17 cellular contexts compared by ENCODE assay signal in the genomic region with DNA sequence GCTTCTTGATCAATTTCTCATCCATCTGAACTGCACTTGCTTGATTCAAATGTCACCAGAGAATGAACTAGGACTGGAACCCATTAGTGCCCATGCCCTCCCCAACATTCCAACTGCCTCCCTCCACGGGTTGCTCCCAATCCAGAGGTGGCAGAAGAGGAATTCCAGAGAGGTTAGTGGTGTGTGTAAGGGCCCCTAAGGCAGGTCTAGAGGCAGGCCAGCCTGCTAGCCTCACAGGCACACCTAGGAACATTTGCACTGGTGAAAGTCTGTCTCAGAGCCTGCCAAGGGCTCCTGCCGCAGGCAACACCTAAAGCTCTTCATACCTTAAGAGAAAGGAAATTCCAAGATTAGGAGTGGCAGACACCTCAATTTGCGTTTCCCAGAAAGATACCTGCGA. TPM values are rescaled to one million over a fixed set of nuclear protein-coding genes. Genes with fewer than 3 reads are reported as not detected.
DNase-seq lines count a peak whose midpoint lies in the region; ATAC-seq and TF ChIP-seq lines count a peak whose summit lies in the region.
"Had no signal": no experiment of that assay in that cellular context is flagged by ENCODE, and none has a peak within 500 bp of the region (broad histone marks: within the 10 kb centered on the region; RNA-seq: fewer than 3 reads in every experiment).

No MANE protein-coding gene starts in this region.

- H3K4me1 Mint-ChIP-seq in Caco-2 (ENCODE audit: low read depth, unreplicated experiment) = peaks cover 10% of the 10 kb centered on the region
- no peaks in the 10 kb centered on the region for H3K4me1 Mint-ChIP-seq in stimulated activated effector memory CD8-positive, alpha-beta T cell treated with anti-CD3 and anti-CD28 coated beads, Interleukin-12 subunit alpha, Interleukin-12 subunit beta, amount 100 ng/mL, for 72 hours

- H2AFZ ChIP-seq in IMR-90 (replicated peaks; ENCODE audit: low read length, poor library complexity) = no peak overlapping the region
- H2AFZ ChIP-seq in mesenchymal stem cell (ENCODE audit: low read depth, low read length) = no peak overlapping the region
- H2AFZ ChIP-seq: hepatocyte had no signal

- H3K27ac ChIP-seq in IMR-90 (ENCODE audit: insufficient read depth, low read length) = no peak overlapping the region
- H3K27ac ChIP-seq in mesenchymal stem cell (ENCODE audit: low read length, poor library complexity, severe bottlenecking) = no peak overlapping the region
- H3K27ac ChIP-seq: hepatocyte, uterus had no signal

- H3K27ac Mint-ChIP-seq in Caco-2 (ENCODE audit: unreplicated experiment) = peak overlapping the region; percentile 57
- no peak overlapping the region for H3K27ac Mint-ChIP-seq in stimulated activated effector memory CD8-positive, alpha-beta T cell treated with anti-CD3 and anti-CD28 coated beads, Interleukin-12 subunit alpha, Interleukin-12 subunit beta, amount 100 ng/mL, for 72 hours
- H3K27ac Mint-ChIP-seq: activated naive CD8-positive, alpha-beta T cell had no signal

- in situ Hi-C loops in IMR-90 (cut with MboI; ENCODE audit: low sequenced_read_pairs) = no loop called here

- H4K91ac ChIP-seq in IMR-90 (ENCODE audit: insufficient read depth, low read depth, low read length) (no peak overlapping the region), mesenchymal stem cell (ENCODE audit: low read length) (no peak overlapping the region)

- H3K4me2 ChIP-seq in IMR-90 (ENCODE audit: low read depth, low read length) (no peak overlapping the region), mesenchymal stem cell (ENCODE audit: low read length, poor library complexity, severe bottlenecking) (no peak overlapping the region)
- H3K4me2 ChIP-seq: hepatocyte, smooth muscle cell had no signal

- H2BK5ac ChIP-seq in IMR-90 (ENCODE audit: low read depth, low read length, poor library complexity, severe bottlenecking) (peak overlapping the region; percentile 21), mesenchymal stem cell (ENCODE audit: low read depth, low read length, poor library complexity, severe bottlenecking) (no peak overlapping the region)

- H4K20me1 ChIP-seq in IMR-90 (ENCODE audit: insufficient read depth, low read length) = peaks cover 4% of the 10 kb centered on the region; the same call in 1 of the 2 replicates

- no peak for TF ChIP-seq RAD21 in IMR-90 (IDR thresholded peaks at IDR 0.05; ENCODE audit: low read length)

- DNase-seq in Caco-2 (no peak), IMR-90 (no peak), mesenchymal stem cell (no peak), NCI-H2081 treated with DMSO at 0.1 percent for 48 hours (lab: John Stamatoyannopoulos, UW) (no peak)
- no peak for DNase-seq in activated CD4-positive, alpha-beta T cell treated with anti-CD3 and anti-CD28 coated beads, Interleukin-2, amount 50 U/mL, for 1 hour
- DNase-seq in stimulated activated effector memory CD8-positive, alpha-beta T cell treated with anti-CD3 and anti-CD28 coated beads, Interleukin-12 subunit alpha, Interleukin-12 subunit beta, amount 100 ng/mL, for 72 hours (ENCODE audit: low spot score in 2 of 2) = no peak
- DNase-seq: activated CD4-positive, alpha-beta T cell treated with anti-CD3 and anti-CD28 coated beads, Interleukin-2, amount 50 U/mL, for 4 hours; aorta; NCI-H187; NCI-H526 treated with DMSO at 0.1 percent for 48 hours; RPMI8226; uterus had no signal

- intact Hi-C loops in Caco-2 (cut with micrococcal nuclease; ENCODE audit: unreplicated experiment) = loop anchor here (1.0 to 5.0 kb wide), 2 partner anchors 11 to 110 kb away; no protein-coding TSS in a partner anchor
- intact Hi-C loops in IMR-90 (cut with micrococcal nuclease) = loop anchor here (1.0 kb wide), 1 partner anchor 109 kb away; no protein-coding TSS in a partner anchor

- TF ChIP-seq POLR2A in IMR-90 (IDR thresholded peaks at IDR 0.05; ENCODE audit: low read depth, low read length) = no peak

- H2BK12ac ChIP-seq in mesenchymal stem cell (ENCODE audit: low read length in 2 of 2) = no peak overlapping the region

- no peak overlapping the region for H3K18ac ChIP-seq in IMR-90 (ENCODE audit: low read depth, low read length)
- no peak overlapping the region for H3K18ac ChIP-seq in mesenchymal stem cell (ENCODE audit: low read depth in 1 of 2, low read length in 2 of 2)

- H2BK15ac ChIP-seq in IMR-90 (ENCODE audit: low read depth, low read length) = no peak overlapping the region
- no peak overlapping the region for H2BK15ac ChIP-seq in mesenchymal stem cell (ENCODE audit: low read depth, poor library complexity, severe bottlenecking)

- H4K5ac ChIP-seq in IMR-90 (ENCODE audit: low read depth, low read length) = no peak overlapping the region

- H3K23ac ChIP-seq in IMR-90 (ENCODE audit: low read depth, low read length) (no peak overlapping the region), mesenchymal stem cell (ENCODE audit: low read length in 2 of 2) (no peak overlapping the region)

- no peak overlapping the region for H3K4ac ChIP-seq in IMR-90 (ENCODE audit: low read depth, low read length)
- H3K4ac ChIP-seq in mesenchymal stem cell (ENCODE audit: low read depth in 1 of 2, low read length in 2 of 2) = no peak overlapping the region

- H4K8ac ChIP-seq in IMR-90 (ENCODE audit: low read depth in 2 of 2, low read length in 2 of 2) (no peak overlapping the region), mesenchymal stem cell (ENCODE audit: low read length) (no peak overlapping the region)

- dilution Hi-C loops in IMR-90 (cut with HindIII; ENCODE audit: low sequenced_read_pairs, unreplicated experiment) = no loop called here

- peaks cover 23% of the 10 kb centered on the region for H3K4me1 ChIP-seq in Caco-2
- peaks cover 7% of the 10 kb centered on the region for H3K4me1 ChIP-seq in IMR-90 (ENCODE audit: control insufficient read depth, insufficient read depth, low read length)
- H3K4me1 ChIP-seq in mesenchymal stem cell (ENCODE audit: control insufficient read depth, insufficient read depth, low read depth, low read length) = peaks cover 6% of the 10 kb centered on the region
- H3K4me1 ChIP-seq: uterus had no signal

- H3K36me3 Mint-ChIP-seq in Caco-2 (ENCODE audit: insufficient read depth, unreplicated experiment) = peaks cover 71% of the 10 kb centered on the region
- H3K36me3 Mint-ChIP-seq in stimulated activated effector memory CD8-positive, alpha-beta T cell treated with anti-CD3 and anti-CD28 coated beads, Interleukin-12 subunit alpha, Interleukin-12 subunit beta, amount 100 ng/mL, for 72 hours = peaks cover 28% of the 10 kb centered on the region
- H3K36me3 Mint-ChIP-seq: activated naive CD8-positive, alpha-beta T cell had no signal

- peaks cover 6% of the 10 kb centered on the region for H3K9me1 ChIP-seq in IMR-90 (ENCODE audit: insufficient read depth, low read length)

- H2BK120ac ChIP-seq in IMR-90 (ENCODE audit: low read depth, low read length) (no peak overlapping the region), mesenchymal stem cell (ENCODE audit: low read depth, low read length) (no peak overlapping the region)

- H3K14ac ChIP-seq in IMR-90 (replicated peaks; ENCODE audit: low read depth, low read length) (no peak overlapping the region), mesenchymal stem cell (ENCODE audit: low read length in 2 of 2) (no peak overlapping the region)

- no peak overlapping the region for H3K4me3 Mint-ChIP-seq in Caco-2 (ENCODE audit: unreplicated experiment)
- H3K4me3 Mint-ChIP-seq in stimulated activated effector memory CD8-positive, alpha-beta T cell treated with anti-CD3 and anti-CD28 coated beads, Interleukin-12 subunit alpha, Interleukin-12 subunit beta, amount 100 ng/mL, for 72 hours = no peak overlapping the region
- H3K4me3 Mint-ChIP-seq: activated naive CD8-positive, alpha-beta T cell had no signal

- H3K27me3 Mint-ChIP-seq in Caco-2 (ENCODE audit: insufficient read depth, unreplicated experiment) = no peaks in the 10 kb centered on the region
- H3K27me3 Mint-ChIP-seq: activated naive CD8-positive, alpha-beta T cell had no signal

- TF ChIP-seq CTCF in Caco-2 (IDR thresholded peaks at IDR 0.05; ENCODE audit: insufficient read depth in 1 of 2, low read depth in 1 of 2, low read length in 1 of 2, severe bottlenecking in 1 of 2, unreplicated experiment in 1 of 2) (no peak), IMR-90 (conservative IDR thresholded peaks at IDR 0.05; ENCODE audit: low read depth, low read length) (no peak)

- no peak overlapping the region for H2BK20ac ChIP-seq in IMR-90 (ENCODE audit: low read depth, low read length)

- no TSS peak for BruUV-seq in Caco-2 (replicated peaks; lab: Mats Ljungman, UMichigan)
- BruUV-seq in IMR-90 (replicated peaks; lab: Mats Ljungman, UMichigan) = no TSS peak

- no peak overlapping the region for H3K56ac ChIP-seq in IMR-90 (ENCODE audit: extremely low read depth, insufficient read depth, low read length)

- WGBS in IMR-90 (ENCODE audit: extremely low coverage in 2 of 2, insufficient read length in 1 of 2), 2 experiments = no CpG with 5 or more reads among the region's 4 CpGs
- WGBS in mesenchymal stem cell = 95% methylated on average over 3 of the region's 4 CpGs

- CTCF ChIA-PET in Caco-2 (lab: Charles Lee) = interaction anchor here (1.5 kb wide), 1 partner anchor 11 kb away, joined by 3 read pairs; no protein-coding TSS in a partner anchor
- CTCF ChIA-PET in IMR-90 (lab: Yijun Ruan, JAX) = interaction anchor here (0.6 kb wide), 1 partner anchor 33 kb away, joined by 3 read pairs; a partner anchor contains a TSS

- H2AK5ac ChIP-seq in IMR-90 (ENCODE audit: low read depth, low read length) = no peak overlapping the region
- no peak overlapping the region for H2AK5ac ChIP-seq in mesenchymal stem cell (ENCODE audit: low read length, severe bottlenecking)

- H3K9ac ChIP-seq in IMR-90 (ENCODE audit: low read depth, low read length) (no peak overlapping the region), mesenchymal stem cell (ENCODE audit: low read length) (peak overlapping the region; percentile 14)

- H3K9me3 Mint-ChIP-seq in Caco-2 (ENCODE audit: unreplicated experiment) = no peaks in the 10 kb centered on the region
- H3K9me3 Mint-ChIP-seq in stimulated activated effector memory CD8-positive, alpha-beta T cell treated with anti-CD3 and anti-CD28 coated beads, Interleukin-12 subunit alpha, Interleukin-12 subunit beta, amount 100 ng/mL, for 72 hours = no peaks in the 10 kb centered on the region

- H3K36me3 ChIP-seq in Caco-2 (ENCODE audit: control insufficient read depth, insufficient read depth, low read length) (0 out of 2 replicates have a peak, but pooled peaks cover 1% of the 10 kb centered on the region), IMR-90 (ENCODE audit: control insufficient read depth, insufficient read depth, low read length) (peaks cover 8% of the 10 kb centered on the region), mesenchymal stem cell (ENCODE audit: control insufficient read depth in 1 of 2, insufficient read depth in 2 of 2, low read depth in 1 of 2, low read length in 2 of 2) (peaks cover 11 to 35% of the 10 kb centered on the region in 2 experiments)
- H3K36me3 ChIP-seq: uterus had no signal

- POLR2A ChIA-PET in Caco-2 (lab: Charles Lee) (no interaction called here), IMR-90 (lab: Charles Lee; ENCODE audit: unreplicated experiment) (no interaction called here)

- ATAC-seq in IMR-90 (ENCODE audit: low read depth) (no peak), esophagus mucosa (peak; percentile 23), HG02938 (IDR thresholded peaks at IDR 0.05; ENCODE audit: unreplicated experiment) (no peak)
- ATAC-seq in stimulated activated effector memory CD8-positive, alpha-beta T cell treated with anti-CD3 and anti-CD28 coated beads, Interleukin-12 subunit alpha, Interleukin-12 subunit beta, amount 100 ng/mL, for 72 hours = no peak

- no peak overlapping the region for H2AK9ac ChIP-seq in IMR-90 (replicated peaks; ENCODE audit: low read depth, low read length, poor library complexity)

- H3K27me3 ChIP-seq in Caco-2 (replicated peaks; ENCODE audit: control insufficient read depth, insufficient read depth, low read length) (no peaks in the 10 kb centered on the region), IMR-90 (ENCODE audit: control insufficient read depth, insufficient read depth, low read length) (no peaks in the 10 kb centered on the region), mesenchymal stem cell (ENCODE audit: control insufficient read depth in 1 of 2, insufficient read depth in 1 of 2, low read length in 2 of 2) (no peaks in the 10 kb centered on the region)
- H3K27me3 ChIP-seq: hepatocyte, uterus had no signal

- H3K4me3 ChIP-seq in Caco-2 (ENCODE audit: low read depth, low read length) (no peak overlapping the region), IMR-90 (ENCODE audit: insufficient read depth, low read depth, low read length) (no peak overlapping the region), mesenchymal stem cell (ENCODE audit: insufficient read depth in 1 of 2, low read depth in 1 of 2, low read length in 2 of 2) (no peak overlapping the region)
- H3K4me3 ChIP-seq: hepatocyte, smooth muscle cell, uterus had no signal

- H3K79me1 ChIP-seq in IMR-90 (ENCODE audit: low read depth in 1 of 2, low read length in 2 of 2) = peaks cover 0 to 6% of the 10 kb centered on the region in 2 experiments; a peak in 1 of 4 replicates
- H3K79me1 ChIP-seq in mesenchymal stem cell (replicated peaks; ENCODE audit: low read length, poor library complexity, severe bottlenecking) = peaks cover 4% of the 10 kb centered on the region

- H3K9me3 ChIP-seq in Caco-2 (no peaks in the 10 kb centered on the region), IMR-90 (ENCODE audit: control insufficient read depth, insufficient read depth, low read length) (no peaks in the 10 kb centered on the region), mesenchymal stem cell (ENCODE audit: control insufficient read depth, low read length) (no peaks in the 10 kb centered on the region)
- H3K9me3 ChIP-seq: uterus had no signal

RNA-seq across cellular contexts. Expression of a gene that starts 21.2 kb away (rescaled TPM):
- total RNA-seq in Caco-2 (2022) (106 and 108 TPM in 2 replicates), IMR-90 (2012; rRNA removed) (14.5 and 15.8 TPM in 2 replicates), esophagus mucosa (13.1 TPM)
- 8.3 and 9.0 TPM in 2 replicates for polyA plus RNA-seq in IMR-90 (2012; rRNA removed)
- polyA plus RNA-seq in IMR-90 (2012; cell fraction: cytosol; rRNA removed) = 6.4 and 6.6 TPM in 2 replicates
- 9.1 and 16.7 TPM in 2 replicates for polyA plus RNA-seq in IMR-90 (2012; cell fraction: nucleus; rRNA removed; ENCODE audit: low replicate concordance)
- polyA plus RNA-seq in mesenchymal stem cell (2013, experiment 1 of 2) = 9.1 TPM
- 8.8 TPM for polyA plus RNA-seq in mesenchymal stem cell (2013, experiment 2 of 2)

RNA-seq across cellular contexts. Expression of a gene that starts 33.6 kb away (rescaled TPM):
- total RNA-seq in Caco-2 (2022) (180 and 182 TPM in 2 replicates), IMR-90 (2012; rRNA removed) (88.4 and 98.9 TPM in 2 replicates), esophagus mucosa (69.4 TPM)
- 54.2 and 65.3 TPM in 2 replicates for polyA plus RNA-seq in IMR-90 (2012; rRNA removed)
- polyA plus RNA-seq in IMR-90 (2012; cell fraction: cytosol; rRNA removed) = 132 and 238 TPM in 2 replicates
- polyA plus RNA-seq in IMR-90 (2012; cell fraction: nucleus; rRNA removed; ENCODE audit: low replicate concordance) = 144 and 334 TPM in 2 replicates
- 230 TPM for polyA plus RNA-seq in mesenchymal stem cell (2013, experiment 1 of 2)
- 233 TPM for polyA plus RNA-seq in mesenchymal stem cell (2013, experiment 2 of 2)
